In genomic region chr12:38823314-38823713, GRCh38 we compare ENCODE assay signal across 24 cellular contexts.
DNase-seq lines count a peak whose midpoint lies in the region; ATAC-seq, FAIRE-seq and TF ChIP-seq lines count a peak whose summit lies in the region.
"Had no signal": no experiment of that assay in that cellular context is flagged by ENCODE, and none has a peak within 500 bp of the region (broad histone marks: within the 10 kb centered on the region; RNA-seq: fewer than 3 reads in every experiment).

No MANE protein-coding gene starts in this region.

- SMC1A ChIA-PET in GM12878 (lab: Charles Lee; ENCODE audit: uncharacterized antibody, unreplicated experiment): interaction anchor here (0.8 to 3.1 kb wide), 8 partner anchors 9 to 83 kb away, joined by 3 to 12 read pairs (median 3); no protein-coding TSS in a partner anchor

- H3K36me3 ChIP-seq in GM23338 (ENCODE audit: insufficient read depth): no peaks in the 10 kb centered on the region
- peaks cover 0 to 7% of the 10 kb centered on the region in 2 experiments; a peak in 1 of 4 replicates for H3K36me3 ChIP-seq in GM12878 (ENCODE audit: control insufficient read depth in 2 of 2, insufficient read depth in 2 of 2, low read length in 1 of 2)
- H3K36me3 ChIP-seq in neuronal stem cell (replicated peaks in 1 of 2; ENCODE audit: control insufficient read depth in 2 of 2, insufficient read depth in 2 of 2, low read length in 2 of 2): no peaks in the 10 kb centered on the region
- H3K36me3 ChIP-seq in gastroesophageal sphincter: peaks cover 0 to 8% of the 10 kb centered on the region in 2 donors
- no peaks in the 10 kb centered on the region for H3K36me3 ChIP-seq in CD8-positive, alpha-beta memory T cell (ENCODE audit: insufficient read depth, low read length)

- H3K4me2 ChIP-seq in GM23338: no peak overlapping the region
- H3K4me2 ChIP-seq in GM12878 (ENCODE audit: control insufficient read depth, insufficient read depth): no peak overlapping the region
- H3K4me2 ChIP-seq in neuronal stem cell (ENCODE audit: insufficient read depth, low read length, poor library complexity, severe bottlenecking): no peak overlapping the region
- H3K4me2 ChIP-seq: SK-N-SH had no signal

- no peak overlapping the region for H2BK120ac ChIP-seq in neuronal stem cell (ENCODE audit: low read depth, low read length)

- TF ChIP-seq EP300 in GM12878 (IDR thresholded peaks at IDR 0.05; ENCODE audit: borderline replicate concordance in 1 of 2, control insufficient read depth in 1 of 2, low read depth in 2 of 2, low read length in 2 of 2) (no peak), gastroesophageal sphincter (IDR thresholded peaks at IDR 0.05) (no peak)

- no peak overlapping the region for H3K4ac ChIP-seq in neuronal stem cell (ENCODE audit: low read length)

- H3K23ac ChIP-seq in neuronal stem cell (ENCODE audit: low read depth, low read length, poor library complexity): no peak overlapping the region

- H3K9ac ChIP-seq in GM12878 (ENCODE audit: control insufficient read depth, insufficient read depth, low read length): no peak overlapping the region
- no peak overlapping the region for H3K9ac ChIP-seq in neuronal stem cell (ENCODE audit: low read depth, low read length, poor library complexity)
- H3K9ac ChIP-seq: BLaER1 treated with 17β-estradiol and CSF1 and Interleukin-3, amounts not matched to agents 10 nM and 100 nM; SK-N-SH had no signal

- H3K27me3 ChIP-seq in GM23338 (ENCODE audit: insufficient read depth) (no peaks in the 10 kb centered on the region), GM12878 (replicated peaks in 1 of 2; ENCODE audit: control insufficient read depth in 2 of 2, insufficient read depth in 2 of 2, low read length in 1 of 2) (no peaks in the 10 kb centered on the region), neuronal stem cell (ENCODE audit: control insufficient read depth in 3 of 3, insufficient read depth in 3 of 3, low read depth in 1 of 3, low read length in 3 of 3) (no peaks in the 10 kb centered on the region), gastroesophageal sphincter (no peaks in the 10 kb centered on the region)
- H3K27me3 ChIP-seq in CD8-positive, alpha-beta memory T cell (ENCODE audit: insufficient read depth, low read length, poor library complexity, severe bottlenecking): no peaks in the 10 kb centered on the region
- H3K27me3 ChIP-seq: BLaER1 treated with 17β-estradiol and CSF1 and Interleukin-3, amounts not matched to agents 10 nM and 100 nM had no signal

- H3K14ac ChIP-seq in neuronal stem cell (ENCODE audit: low read length): no peak overlapping the region

- TF ChIP-seq POLR2A in GM12878 (IDR thresholded peaks at IDR 0.05; ENCODE audit: low read depth, low read length) (no peak), gastroesophageal sphincter (IDR thresholded peaks at IDR 0.05) (no peak)

- in situ Hi-C loops in GM12878 (cut with MboI): no loop called here

- no peaks in the 10 kb centered on the region for H3K79me2 ChIP-seq in GM23338 (replicated peaks; ENCODE audit: insufficient read depth)
- H3K79me2 ChIP-seq in GM12878 (ENCODE audit: control insufficient read depth, insufficient read depth, low read length): no peaks in the 10 kb centered on the region

- POLR2A ChIA-PET in GM12878 (lab: Charles Lee): no interaction called here
- POLR2A ChIA-PET in CD8-positive, alpha-beta memory T cell (lab: Charles Lee): no interaction called here

- RAD21 ChIA-PET in GM12878 (lab: Charles Lee; ENCODE audit: unreplicated experiment): interaction anchor here (1.5 to 2.1 kb wide), 3 partner anchors 78 to 83 kb away, joined by 3 to 5 read pairs (median 5); partner anchors contain the start of gene CPNE8

- H3K18ac ChIP-seq in neuronal stem cell (ENCODE audit: low read length): no peak overlapping the region

- H3K36me3 Mint-ChIP-seq in GM23338 (ENCODE audit: low read depth): no peaks in the 10 kb centered on the region; the same call in 2 of the 3 replicates
- no peaks in the 10 kb centered on the region for H3K36me3 Mint-ChIP-seq in CD8-positive, alpha-beta memory T cell

- FAIRE-seq in GM12878 (lab: Jason Lieb, UNC): no peak
- FAIRE-seq: A204.1, GM12892, H54, HTR-8/SVneo, K562 had no signal

- H2BK15ac ChIP-seq in neuronal stem cell (ENCODE audit: low read length): no peak overlapping the region

- TF ChIP-seq CTCF in GM23338 (conservative IDR thresholded peaks at IDR 0.05; ENCODE audit: low read depth in 2 of 2) (no peak), GM12878 (IDR thresholded peaks at IDR 0.05 in 2 of 3, conservative IDR thresholded peaks at IDR 0.05 in 1 of 3; ENCODE audit: control insufficient read depth in 2 of 3, extremely low read depth in 1 of 3, insufficient read depth in 1 of 3, low read depth in 3 of 3, low read length in 3 of 3) (no peak), gastroesophageal sphincter (IDR thresholded peaks at IDR 0.05) (no peak)

- no peaks in the 10 kb centered on the region for H3F3A ChIP-seq in GM23338 (replicated peaks; ENCODE audit: low read depth)

- intact Hi-C loops in GM12878 (cut with micrococcal nuclease; ENCODE audit: unreplicated experiment): no loop called here

- H3K27ac Mint-ChIP-seq in GM23338: peak overlapping the region; percentile 26; the same call in 1 of the 2 replicates
- H3K27ac Mint-ChIP-seq in CD8-positive, alpha-beta memory T cell: peak overlapping the region in 1 of 8 donors; percentile 25
- H3K27ac Mint-ChIP-seq: CD4-positive, alpha-beta memory T cell had no signal

- H2AFZ ChIP-seq in GM23338: no peak overlapping the region
- no peak overlapping the region for H2AFZ ChIP-seq in GM12878 (ENCODE audit: control insufficient read depth, low read depth, low read length)
- peak overlapping the region; percentile 8 for H2AFZ ChIP-seq in neuronal stem cell (ENCODE audit: low read length)

- DNase-seq in GM23338 (ENCODE audit: low spot score): no peak
- DNase-seq in GM12878 (ENCODE audit: low read depth, low spot score): no peak
- no peak for DNase-seq in left lobe of liver (ENCODE audit: low spot score)
- no peak for DNase-seq in neuronal stem cell (ENCODE audit: low spot score)
- DNase-seq in CD8-positive, alpha-beta memory T cell: no peak
- DNase-seq: Caco-2; CD4-positive, alpha-beta memory T cell; DMS79 treated with DMSO at 0.1 percent for 48 hours; GF-D8; Kasumi-1; NCI-H1092 treated with DMSO at 0.1 percent for 48 hours; NCI-H1436; NCI-H187 treated with DMSO at 0.1 percent for 48 hours; NCI-H446; NCI-H774; SK-N-SH had no signal

- no peaks in the 10 kb centered on the region for H3K4me1 Mint-ChIP-seq in GM23338
- H3K4me1 Mint-ChIP-seq in CD8-positive, alpha-beta memory T cell: no peaks in the 10 kb centered on the region
- H3K4me1 Mint-ChIP-seq: CD4-positive, alpha-beta memory T cell had no signal

- no peaks in the 10 kb centered on the region for H3K4me1 ChIP-seq in GM23338 (ENCODE audit: insufficient read depth)
- no peaks in the 10 kb centered on the region for H3K4me1 ChIP-seq in GM12878 (ENCODE audit: control insufficient read depth, insufficient read depth, low read length)
- H3K4me1 ChIP-seq in neuronal stem cell (ENCODE audit: control insufficient read depth in 2 of 2, insufficient read depth in 1 of 2, low read depth in 1 of 2, low read length in 2 of 2): peaks cover 0 to 2% of the 10 kb centered on the region in 2 donors
- no peaks in the 10 kb centered on the region for H3K4me1 ChIP-seq in gastroesophageal sphincter
- no peaks in the 10 kb centered on the region for H3K4me1 ChIP-seq in CD8-positive, alpha-beta memory T cell (ENCODE audit: insufficient read depth, low read length)
- H3K4me1 ChIP-seq: Caco-2 had no signal

- 17% methylated on average over 2 of the region's 2 CpGs for WGBS in GM12878 (ENCODE audit: insufficient coverage, insufficient replicate concordance, low lambda C conversion rate, missing lambda C conversion rate)
- no CpG with 5 or more reads among the region's 2 CpGs for WGBS in neuronal stem cell (ENCODE audit: extremely low coverage in 2 of 2, insufficient read length in 2 of 2, insufficient replicate concordance in 1 of 2), 2 donors
- 48 to 79% methylated on average over 2 of the region's 2 CpGs for WGBS in gastroesophageal sphincter (ENCODE audit: low coverage in 1 of 2), 2 donors

- H4K20me1 ChIP-seq in GM23338 (replicated peaks; ENCODE audit: insufficient read depth) (no peaks in the 10 kb centered on the region), GM12878 (ENCODE audit: control insufficient read depth, insufficient read depth) (no peaks in the 10 kb centered on the region)
- H4K20me1 ChIP-seq: BLaER1 treated with 17β-estradiol and CSF1 and Interleukin-3, amounts not matched to agents 10 nM and 100 nM had no signal

- no peaks in the 10 kb centered on the region for H3K27me3 Mint-ChIP-seq in GM23338 (ENCODE audit: insufficient read depth, low read depth, poor library complexity)
- H3K27me3 Mint-ChIP-seq in CD8-positive, alpha-beta memory T cell: no peaks in the 10 kb centered on the region
- H3K27me3 Mint-ChIP-seq: CD4-positive, alpha-beta memory T cell had no signal

- no peak overlapping the region for H2AK5ac ChIP-seq in neuronal stem cell (ENCODE audit: low read depth, low read length)

- H3K9me3 Mint-ChIP-seq in GM23338: no peaks in the 10 kb centered on the region
- H3K9me3 Mint-ChIP-seq in CD8-positive, alpha-beta memory T cell: peaks cover 0 to 6% (median 0%) of the 10 kb centered on the region in 5 donors

- H3K4me3 ChIP-seq in GM23338 (no peak overlapping the region), GM12878 (no peak overlapping the region), neuronal stem cell (ENCODE audit: low read length in 2 of 2) (no peak overlapping the region), gastroesophageal sphincter (no peak overlapping the region)
- no peak overlapping the region for H3K4me3 ChIP-seq in CD8-positive, alpha-beta memory T cell (ENCODE audit: low read length)
- H3K4me3 ChIP-seq: BLaER1 treated with 17β-estradiol and CSF1 and Interleukin-3, amounts not matched to agents 10 nM and 100 nM; K562 had no signal

- no peak for TF ChIP-seq RAD21 in GM12878 (IDR thresholded peaks at IDR 0.05; ENCODE audit: insufficient read depth, low read depth, low read length)

- H3K9me3 ChIP-seq in GM12878 (replicated peaks; ENCODE audit: control insufficient read depth, insufficient read depth, low read length) (peaks cover 2% of the 10 kb centered on the region; the same call in 1 of the 3 replicates), neuronal stem cell (replicated peaks in 1 of 2; ENCODE audit: control insufficient read depth in 2 of 2, insufficient read depth in 1 of 2, low read depth in 1 of 2, low read length in 2 of 2) (no peaks in the 10 kb centered on the region), gastroesophageal sphincter (no peaks in the 10 kb centered on the region)
- no peaks in the 10 kb centered on the region for H3K9me3 ChIP-seq in CD8-positive, alpha-beta memory T cell (ENCODE audit: low read length)
- H3K9me3 ChIP-seq: BLaER1 treated with 17β-estradiol and CSF1 and Interleukin-3, amounts not matched to agents 10 nM and 100 nM; Caco-2; SK-N-SH had no signal

- CTCF ChIA-PET in GM12878 (lab: Yijun Ruan, JAX): interaction anchor here (1.2 kb wide), 1 partner anchor 82 kb away, joined by 4 read pairs; the partner anchor contains the start of gene CPNE8
- CTCF ChIA-PET in CD8-positive, alpha-beta memory T cell (lab: Charles Lee): no interaction called here

- H4K91ac ChIP-seq in neuronal stem cell (ENCODE audit: low read depth, low read length, poor library complexity): no peak overlapping the region

- no peaks in the 10 kb centered on the region for H3K9me2 ChIP-seq in GM23338 (ENCODE audit: insufficient read depth)
- H3K9me2 ChIP-seq: SK-N-SH had no signal

- H2BK5ac ChIP-seq in neuronal stem cell (ENCODE audit: low read length): no peak overlapping the region

- ATAC-seq in GM23338 (no peak), GM12878 (no peak; the same call in 2 of the 3 replicates), left lobe of liver (peak; percentile 23), HG03175 (IDR thresholded peaks at IDR 0.05; ENCODE audit: unreplicated experiment) (no peak), gastroesophageal sphincter (no peak)
- ATAC-seq: K562 had no signal

- H3K4me3 Mint-ChIP-seq in GM23338: no peak overlapping the region
- H3K4me3 Mint-ChIP-seq in CD8-positive, alpha-beta memory T cell: no peak overlapping the region
- H3K4me3 Mint-ChIP-seq: CD4-positive, alpha-beta memory T cell had no signal

- no peak overlapping the region for H4K8ac ChIP-seq in neuronal stem cell (ENCODE audit: low read depth, low read length)

- H3K79me1 ChIP-seq in neuronal stem cell (ENCODE audit: low read depth, low read length): no peaks in the 10 kb centered on the region

- H2BK12ac ChIP-seq in neuronal stem cell (ENCODE audit: low read length): no peak overlapping the region

- H3K27ac ChIP-seq in GM23338 (ENCODE audit: low read depth): no peak overlapping the region
- peak overlapping the region; percentile 21; the same call in 1 of the 2 replicates for H3K27ac ChIP-seq in GM12878 (ENCODE audit: control insufficient read depth, insufficient read depth)
- H3K27ac ChIP-seq in neuronal stem cell (replicated peaks; ENCODE audit: low read length): no peak overlapping the region
- no peak overlapping the region for H3K27ac ChIP-seq in gastroesophageal sphincter
- H3K27ac ChIP-seq in CD8-positive, alpha-beta memory T cell (ENCODE audit: low read depth, low read length): no peak overlapping the region
- H3K27ac ChIP-seq: BLaER1 treated with 17β-estradiol and CSF1 and Interleukin-3, amounts not matched to agents 10 nM and 100 nM had no signal

- BruUV-seq in GM12878 (replicated peaks; lab: Mats Ljungman, UMichigan): no TSS peak
